In genomic region chr6:46210294-46210693, GRCh38 we compare ENCODE assay signal across 30 cellular contexts. TPM values are rescaled to one million over a fixed set of nuclear protein-coding genes. Genes with fewer than 3 reads are reported as not detected.
"Had no signal": no experiment of that assay in that cellular context is flagged by ENCODE, and none has a peak within 500 bp of the region (broad histone marks: within the 10 kb centered on the region; RNA-seq: fewer than 3 reads in every experiment).

No MANE protein-coding gene starts in this region.

- H3K27ac Mint-ChIP-seq: activated CD8-positive, alpha-beta T cell treated with anti-CD3 and anti-CD28 coated beads for 36 hours; activated naive CD4-positive, alpha-beta T cell treated with anti-CD3 and anti-CD28 coated beads, Interleukin-2, amount 10 ng/mL, durations not matched to agents 7 days and 5 days; activated naive CD8-positive, alpha-beta T cell; activated T-helper 2 cell treated with anti-CD3 and anti-CD28 coated beads, Interferon-gamma antibody, Interleukin-2, Interleukin-4, amounts not matched to agents 10 μg/mL and 5 μg/mL and 100 μg/mL, durations not matched to agents 14 hours and 24 hours and 36 hours; brain; T-helper 17 cell; T-helper 2 cell treated with Interferon-gamma antibody and Interleukin-4, amounts not matched to agents 5 μg/mL and 100 μg/mL, for 36 hours had no signal

- H3K4me3 ChIP-seq: ascending aorta, breast epithelium, gastrocnemius medialis, heart left ventricle, hepatocyte had no signal

- H3K4me1 Mint-ChIP-seq: activated CD4-positive, alpha-beta T cell treated with anti-CD3 and anti-CD28 coated beads, Interleukin-2, amount 10 ng/mL, durations not matched to agents 7 days and 5 days; activated naive CD4-positive, alpha-beta T cell treated with anti-CD3 and anti-CD28 coated beads, Interleukin-2, amount 10 ng/mL, durations not matched to agents 7 days and 5 days; brain; central memory CD8-positive, alpha-beta T cell; T-helper 17 cell had no signal

- ATAC-seq: activated CD8-positive, alpha-beta T cell treated with anti-CD3 and anti-CD28 coated beads for 36 hours; activated T-cell treated with anti-CD3 and anti-CD28 coated beads, Interleukin-2, amount 50 U/mL, for 4 hours; esophagus mucosa; foreskin keratinocyte; gastrocnemius medialis; heart left ventricle; T-helper 17 cell had no signal

- H3K36me3 Mint-ChIP-seq: activated naive CD4-positive, alpha-beta T cell treated with anti-CD3 and anti-CD28 coated beads, Interleukin-2, amount 10 ng/mL, durations not matched to agents 7 days and 5 days; activated naive CD8-positive, alpha-beta T cell; brain had no signal

- H3K9me3 Mint-ChIP-seq: activated CD4-positive, alpha-beta T cell treated with anti-CD3 and anti-CD28 coated beads, Interleukin-2, amount 10 ng/mL, durations not matched to agents 7 days and 5 days; activated CD8-positive, alpha-beta T cell treated with anti-CD3 and anti-CD28 coated beads for 36 hours; activated naive CD4-positive, alpha-beta T cell treated with anti-CD3 and anti-CD28 coated beads, Interleukin-2, amount 10 ng/mL, durations not matched to agents 7 days and 5 days; activated T-cell treated with anti-CD3 and anti-CD28 coated beads, Interleukin-2, amount 50 U/mL, for 4 hours; activated T-helper 2 cell treated with anti-CD3 and anti-CD28 coated beads, Interferon-gamma antibody, Interleukin-2, Interleukin-4, amounts not matched to agents 10 μg/mL and 5 μg/mL and 100 μg/mL, durations not matched to agents 14 hours and 24 hours and 36 hours; central memory CD8-positive, alpha-beta T cell; T-helper 2 cell treated with Interferon-gamma antibody and Interleukin-4, amounts not matched to agents 5 μg/mL and 100 μg/mL, for 36 hours had no signal

- H2AFZ ChIP-seq: hepatocyte had no signal

- H3K9me3 ChIP-seq: ascending aorta, breast epithelium, gastrocnemius medialis, heart left ventricle had no signal

- H3K4me3 Mint-ChIP-seq: activated CD4-positive, alpha-beta T cell treated with anti-CD3 and anti-CD28 coated beads, Interleukin-2, amount 10 ng/mL, durations not matched to agents 7 days and 5 days; activated CD8-positive, alpha-beta T cell treated with anti-CD3 and anti-CD28 coated beads for 36 hours; activated naive CD4-positive, alpha-beta T cell treated with anti-CD3 and anti-CD28 coated beads, Interleukin-2, amount 10 ng/mL, durations not matched to agents 7 days and 5 days; activated naive CD8-positive, alpha-beta T cell; activated T-cell treated with anti-CD3 and anti-CD28 coated beads, Interleukin-2, amount 50 U/mL, for 4 hours; brain; central memory CD8-positive, alpha-beta T cell; T-helper 17 cell; T-helper 2 cell treated with Interferon-gamma antibody and Interleukin-4, amounts not matched to agents 5 μg/mL and 100 μg/mL, for 36 hours had no signal

- DNase-seq: activated CD4-positive, alpha-beta T cell treated with anti-CD3 and anti-CD28 coated beads for 4 hours; activated CD4-positive, alpha-beta T cell treated with anti-CD3 and anti-CD28 coated beads, Interleukin-2, amount 10 ng/mL, durations not matched to agents 7 days and 5 days; activated CD4-positive, alpha-beta T cell treated with anti-CD3 and anti-CD28 coated beads, Interleukin-2, amount 50 U/mL, for 48 hours; activated CD4-positive, CD25-positive, alpha-beta regulatory T cell; activated CD4-positive, CD25-positive, alpha-beta regulatory T cell treated with anti-CD3 and anti-CD28 coated beads, Interleukin-2, amount 50 U/mL, for 72 hours; activated CD8-positive, alpha-beta memory T cell treated with anti-CD3 and anti-CD28 coated beads for 24 hours; activated CD8-positive, alpha-beta T cell treated with anti-CD3 and anti-CD28 coated beads for 36 hours; activated effector memory CD4-positive, alpha-beta T cell treated with anti-CD3 and anti-CD28 coated beads, Interleukin-2, amount 50 U/mL, for 16 hours; activated naive CD4-positive, alpha-beta T cell treated with anti-CD3 and anti-CD28 coated beads, Interleukin-2, amount 10 ng/mL, durations not matched to agents 7 days and 5 days; activated T-cell treated with anti-CD3 and anti-CD28 coated beads, Interleukin-2, amount 50 U/mL, for 4 hours; effector CD8-positive, alpha-beta T cell; foreskin keratinocyte; gastrocnemius medialis; glutamatergic neuron; heart left ventricle; T-helper 1 cell; T-helper 17 cell; T1000; WERI-Rb-1 had no signal

- H3K36me3 ChIP-seq: ascending aorta, breast epithelium, gastrocnemius medialis, heart left ventricle, WERI-Rb-1 had no signal

- H3K27ac ChIP-seq: ascending aorta, breast epithelium, foreskin keratinocyte, gastrocnemius medialis, heart left ventricle, hepatocyte, WERI-Rb-1 had no signal

- H3K4me2 ChIP-seq: hepatocyte had no signal

- H3K27me3 Mint-ChIP-seq: activated CD8-positive, alpha-beta T cell treated with anti-CD3 and anti-CD28 coated beads for 36 hours; brain; central memory CD8-positive, alpha-beta T cell had no signal

- H3K79me2 ChIP-seq: hepatocyte had no signal

- H3K4me1 ChIP-seq: ascending aorta, breast epithelium, foreskin keratinocyte, gastrocnemius medialis, heart left ventricle had no signal

- FAIRE-seq: endometrium, endothelial cell of umbilical vein had no signal

- H3K27me3 ChIP-seq: ascending aorta, breast epithelium, gastrocnemius medialis, heart left ventricle had no signal

RNA-seq across cellular contexts. Expression of gene ENPP5, which starts 39.5 kb away (rescaled TPM):
- total RNA-seq: activated T-cell treated with anti-CD3 and anti-CD28 coated beads, Interleukin-2, amount 50 U/mL, for 4 hours; activated T-helper 2 cell treated with anti-CD3 and anti-CD28 coated beads, Interferon-gamma antibody, Interleukin-2, Interleukin-4, amounts not matched to agents 10 μg/mL and 5 μg/mL and 100 μg/mL, durations not matched to agents 14 hours and 24 hours and 36 hours; endothelial cell of umbilical vein had no signal
- polyA plus RNA-seq: endothelial cell of umbilical vein had no signal
